In genomic region chr5:92064993-92065392, GRCh38 we compare ENCODE assay signal across 22 cellular contexts.
"Had no signal": no experiment of that assay in that cellular context is flagged by ENCODE, and none has a peak within 500 bp of the region (broad histone marks: within the 10 kb centered on the region; RNA-seq: fewer than 3 reads in every experiment).

No MANE protein-coding gene starts in this region.

- H3K4me1 Mint-ChIP-seq: memory B cell, mesothelial cell of epicardium, natural killer cell, neural crest cell had no signal

- H3K27ac ChIP-seq: coronary artery, gastrocnemius medialis, heart right ventricle, ovary, stomach, thoracic aorta, transverse colon had no signal

- H3K27me3 ChIP-seq: gastrocnemius medialis, heart right ventricle, ovary, stomach, transverse colon had no signal

- H3K27me3 Mint-ChIP-seq: memory B cell had no signal

- H3K36me3 Mint-ChIP-seq: memory B cell, mesothelial cell of epicardium, natural killer cell had no signal

- H3K4me3 Mint-ChIP-seq: endodermal cell, memory B cell, mesothelial cell of epicardium, natural killer cell, neural crest cell had no signal

- H3K9me3 ChIP-seq: gastrocnemius medialis, ovary, thoracic aorta, transverse colon had no signal

- H3K27ac Mint-ChIP-seq: endodermal cell, memory B cell, mesothelial cell of epicardium, natural killer cell had no signal

- H3K4me1 ChIP-seq: gastrocnemius medialis, heart right ventricle, stomach, transverse colon had no signal

- H3K36me3 ChIP-seq: gastrocnemius medialis, heart right ventricle, ovary, stomach, thoracic aorta, transverse colon had no signal

- DNase-seq: effector CD4-positive, alpha-beta T cell; endodermal cell; gastrocnemius medialis; heart right ventricle; hypothalamus; kidney glomerular epithelial cell; natural killer cell; ovary; right cardiac atrium; small intestine; stimulated activated CD4-positive, alpha-beta T cell treated with anti-CD3 and anti-CD28 coated beads, Interleukin-12 subunit alpha, Interleukin-12 subunit beta, amount 100 ng/mL, for 4 hours; stimulated activated naive CD4-positive, alpha-beta T cell; stomach; substantia nigra; transverse colon had no signal

- H3K4me3 ChIP-seq: coronary artery, gastrocnemius medialis, heart right ventricle, ovary, stomach, thoracic aorta, transverse colon had no signal

- ATAC-seq: esophagus mucosa, gastrocnemius medialis, heart right ventricle, left lobe of liver, natural killer cell, right cardiac atrium had no signal
